In the genomic region with DNA sequence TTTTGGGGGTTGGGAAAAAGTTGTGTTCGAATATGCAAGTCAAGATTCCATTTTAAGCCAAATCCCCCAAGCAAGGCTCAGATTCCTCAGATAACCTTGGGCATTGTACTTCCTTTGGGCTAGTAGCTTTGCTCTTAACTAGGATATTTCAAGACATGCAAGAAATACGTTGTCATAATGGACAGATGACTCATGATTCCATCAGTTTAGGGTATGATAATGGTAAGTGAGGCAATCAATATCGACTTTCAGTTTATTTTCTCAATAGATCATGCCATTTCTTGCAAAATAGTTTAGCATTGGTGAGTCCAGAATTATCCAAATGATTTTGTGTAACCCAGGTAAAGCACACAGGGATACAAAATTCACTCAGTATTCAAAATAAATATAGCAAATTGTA, we compare ENCODE assay signal across 22 cellular contexts. TPM values are rescaled to one million over a fixed set of nuclear protein-coding genes. Genes with fewer than 3 reads are reported as not detected.
"Had no signal": no experiment of that assay in that cellular context is flagged by ENCODE, and none has a peak within 500 bp of the region (broad histone marks: within the 10 kb centered on the region; RNA-seq: fewer than 3 reads in every experiment).

No MANE protein-coding gene starts in this region.

- H3K4me3 ChIP-seq: esophagus muscularis mucosa, hepatocyte, left ventricle myocardium inferior, neural progenitor cell, sigmoid colon, testis, uterus had no signal

- DNase-seq: activated CD4-positive, alpha-beta T cell treated with anti-CD3 and anti-CD28 coated beads, Interleukin-2, amount 10 ng/mL, durations not matched to agents 7 days and 5 days; activated CD8-positive, alpha-beta T cell treated with anti-CD3 and anti-CD28 coated beads for 36 hours; activated gamma-delta T cell treated with Interleukin-2 at 50 U/mL for 16 hours; aorta; brain microvascular endothelial cell; effector CD8-positive, alpha-beta T cell; glutamatergic neuron; left ventricle myocardium inferior; retina; sigmoid colon; stimulated activated CD4-positive, alpha-beta T cell treated with anti-CD3 and anti-CD28 coated beads, Interleukin-2, amount 100 ng/mL, for 48 hours; stimulated activated CD8-positive, alpha-beta memory T cell treated with anti-CD3 and anti-CD28 coated beads, Interleukin-4, amount 100 ng/mL, for 48 hours; stimulated activated naive B cell treated with anti-CD40 and anti-IgM and Interleukin-4, amounts not matched to agents 10 μg/mL and 1 μg/mL and 100 μg/mL, for 72 hours; T-helper 1 cell; testis; uterus had no signal

- ATAC-seq: activated CD8-positive, alpha-beta T cell treated with anti-CD3 and anti-CD28 coated beads for 36 hours had no signal

- H3K36me3 ChIP-seq: brain microvascular endothelial cell, esophagus muscularis mucosa, left ventricle myocardium inferior, neural progenitor cell, sigmoid colon, uterus had no signal

- H2AFZ ChIP-seq: hepatocyte, neural progenitor cell had no signal

- H3K27ac ChIP-seq: brain microvascular endothelial cell, esophagus muscularis mucosa, hepatocyte, left ventricle myocardium inferior, neural progenitor cell, sigmoid colon, testis, uterus had no signal

- H3K27me3 ChIP-seq: sigmoid colon, testis had no signal

- H3K79me2 ChIP-seq: hepatocyte had no signal

- H3K4me1 ChIP-seq: left ventricle myocardium inferior, neural progenitor cell, testis, uterus had no signal

RNA-seq across cellular contexts. Expression of a gene that starts 25.4 kb away (rescaled TPM):
- total RNA-seq: activated CD4-positive, alpha-beta T cell treated with anti-CD3 and anti-CD28 coated beads, Interleukin-2, amount 10 ng/mL, durations not matched to agents 7 days and 5 days; activated CD8-positive, alpha-beta T cell treated with anti-CD3 and anti-CD28 coated beads for 36 hours; aorta; hepatocyte; left ventricle myocardium inferior; lung microvascular endothelial cell; naive thymus-derived CD8-positive, alpha-beta T cell; WTC11 had no signal
- polyA plus RNA-seq: aorta, hepatocyte, sigmoid colon had no signal
